ENCODE assay signal across 1 cellular context in genomic region chr18:70338890-70339289, GRCh38.
TF ChIP-seq lines count a peak whose summit lies in the region.

No MANE protein-coding gene starts in this region.

TF ChIP-seq in GM23338, 12 proteins besides CTCF, POLR2A, EP300 and RAD21:
- TF ChIP-seq ZNF331 (CRISPR knock-in tag; IDR thresholded peaks at IDR 0.05; ENCODE audit: low read depth) (peak; percentile 64), EZH2phosphoT487 (IDR thresholded peaks at IDR 0.05; ENCODE audit: unreplicated experiment) (no peak)
